ENCODE assay signal across 14 cellular contexts in genomic region chr2:38712413-38712812, GRCh38. TPM values are rescaled to one million over a fixed set of nuclear protein-coding genes. Genes with fewer than 3 reads are reported as not detected.
A peak's percentile ranks its signal among the peaks of the same experiment; 100 is the strongest.
DNase-seq lines count a peak whose midpoint lies in the region; ATAC-seq and TF ChIP-seq lines count a peak whose summit lies in the region.
"Had no signal": no experiment of that assay in that cellular context is flagged by ENCODE, and none has a peak within 500 bp of the region (broad histone marks: within the 10 kb centered on the region; RNA-seq: fewer than 3 reads in every experiment).

No MANE protein-coding gene starts in this region.

- no peaks in the 10 kb centered on the region for H3K27me3 ChIP-seq in effector memory CD4-positive, alpha-beta T cell (replicated peaks; ENCODE audit: control insufficient read depth, insufficient read depth, low read length, poor library complexity, severe bottlenecking)
- H3K27me3 ChIP-seq: BLaER1 had no signal

- peak overlapping the region; percentile 64 for H3K27ac Mint-ChIP-seq in activated CD4-positive, alpha-beta T cell treated with anti-CD3 and anti-CD28 coated beads for 36 hours
- peak overlapping the region; percentile 58 for H3K27ac Mint-ChIP-seq in activated naive CD4-positive, alpha-beta T cell treated with anti-CD3 and anti-CD28 coated beads, Interleukin-2, amount 10 ng/mL, durations not matched to agents 7 days and 5 days
- no peak overlapping the region for H3K27ac Mint-ChIP-seq in activated naive CD4-positive, alpha-beta T cell treated with anti-CD3 and anti-CD28 coated beads for 36 hours
- peak overlapping the region; percentile 35 for H3K27ac Mint-ChIP-seq in activated T-helper 1 cell treated with anti-CD3 and anti-CD28 coated beads, Interleukin-12 subunit alpha, Interleukin-12 subunit beta, Interleukin-2, Interleukin-4 antibody, amounts not matched to agents 30 ng/mL and 10 ng/mL and 1 ng/mL, durations not matched to agents 14 hours and 24 hours and 36 hours
- H3K27ac Mint-ChIP-seq in stimulated activated effector memory CD8-positive, alpha-beta T cell treated with anti-CD3 and anti-CD28 coated beads, Interleukin-12 subunit alpha, Interleukin-12 subunit beta, amount 100 ng/mL, for 72 hours = peak overlapping the region; percentile 88
- H3K27ac Mint-ChIP-seq in glutamatergic neuron (ENCODE audit: unreplicated experiment) = no peak overlapping the region

- DNase-seq in activated CD4-positive, alpha-beta T cell treated with anti-CD3 and anti-CD28 coated beads for 36 hours = no peak
- DNase-seq in activated CD4-positive, alpha-beta T cell treated with anti-CD3 and anti-CD28 coated beads for 4 hours = no peak
- peak; percentile 8 for DNase-seq in activated naive CD4-positive, alpha-beta T cell treated with anti-CD3 and anti-CD28 coated beads, Interleukin-2, amount 10 ng/mL, durations not matched to agents 7 days and 5 days
- no peak for DNase-seq in activated naive CD4-positive, alpha-beta T cell treated with anti-CD3 and anti-CD28 coated beads for 36 hours
- DNase-seq in activated T-helper 1 cell treated with anti-CD3 and anti-CD28 coated beads, Interleukin-12 subunit alpha, Interleukin-12 subunit beta, Interleukin-2, Interleukin-4 antibody, amounts not matched to agents 30 ng/mL and 10 ng/mL and 1 ng/mL, durations not matched to agents 14 hours and 24 hours and 36 hours (ENCODE audit: low spot score) = no peak
- no peak for DNase-seq in stimulated activated effector memory CD8-positive, alpha-beta T cell treated with anti-CD3 and anti-CD28 coated beads, Interleukin-12 subunit alpha, Interleukin-12 subunit beta, amount 100 ng/mL, for 72 hours (ENCODE audit: low spot score in 2 of 2)
- DNase-seq in glutamatergic neuron = no peak
- DNase-seq in effector memory CD4-positive, alpha-beta T cell = no peak
- DNase-seq: 8988T, AML-193, DMS79 had no signal

- CTCF ChIA-PET in activated CD4-positive, alpha-beta T cell treated with anti-CD3 and anti-CD28 coated beads for 36 hours (lab: Charles Lee) = interaction anchor here (1.9 kb wide), 1 partner anchor 131 kb away, joined by 6 read pairs; no protein-coding TSS in a partner anchor
- CTCF ChIA-PET in activated naive CD4-positive, alpha-beta T cell treated with anti-CD3 and anti-CD28 coated beads, Interleukin-2, amount 10 ng/mL, durations not matched to agents 7 days and 5 days (lab: Charles Lee) = interaction anchor here (1.4 to 1.7 kb wide), 2 partner anchors 13 to 131 kb away, joined by 4 to 5 read pairs; no protein-coding TSS in a partner anchor
- CTCF ChIA-PET in activated naive CD4-positive, alpha-beta T cell treated with anti-CD3 and anti-CD28 coated beads for 36 hours (lab: Charles Lee) = no interaction called here

- no peaks in the 10 kb centered on the region for H3K27me3 Mint-ChIP-seq in activated CD4-positive, alpha-beta T cell treated with anti-CD3 and anti-CD28 coated beads for 36 hours
- H3K27me3 Mint-ChIP-seq in activated naive CD4-positive, alpha-beta T cell treated with anti-CD3 and anti-CD28 coated beads, Interleukin-2, amount 10 ng/mL, durations not matched to agents 7 days and 5 days = no peaks in the 10 kb centered on the region
- H3K27me3 Mint-ChIP-seq in activated naive CD4-positive, alpha-beta T cell treated with anti-CD3 and anti-CD28 coated beads for 36 hours (ENCODE audit: low read depth) = no peaks in the 10 kb centered on the region
- no peaks in the 10 kb centered on the region for H3K27me3 Mint-ChIP-seq in activated T-helper 1 cell treated with anti-CD3 and anti-CD28 coated beads, Interleukin-12 subunit alpha, Interleukin-12 subunit beta, Interleukin-2, Interleukin-4 antibody, amounts not matched to agents 30 ng/mL and 10 ng/mL and 1 ng/mL, durations not matched to agents 14 hours and 24 hours and 36 hours (ENCODE audit: insufficient read depth)
- no peaks in the 10 kb centered on the region for H3K27me3 Mint-ChIP-seq in glutamatergic neuron (ENCODE audit: unreplicated experiment)

- peaks cover 30% of the 10 kb centered on the region for H3K4me1 ChIP-seq in effector memory CD4-positive, alpha-beta T cell (ENCODE audit: control insufficient read depth, insufficient read depth, low read length, poor library complexity, severe bottlenecking)

- H3K36me3 ChIP-seq in effector memory CD4-positive, alpha-beta T cell (ENCODE audit: control insufficient read depth, insufficient read depth, low read length) = peaks cover 8% of the 10 kb centered on the region

- peaks cover 56% of the 10 kb centered on the region for H3K36me3 Mint-ChIP-seq in activated CD4-positive, alpha-beta T cell treated with anti-CD3 and anti-CD28 coated beads for 36 hours (ENCODE audit: low read depth)
- peaks cover 47% of the 10 kb centered on the region for H3K36me3 Mint-ChIP-seq in activated naive CD4-positive, alpha-beta T cell treated with anti-CD3 and anti-CD28 coated beads, Interleukin-2, amount 10 ng/mL, durations not matched to agents 7 days and 5 days
- peaks cover 15% of the 10 kb centered on the region for H3K36me3 Mint-ChIP-seq in activated naive CD4-positive, alpha-beta T cell treated with anti-CD3 and anti-CD28 coated beads for 36 hours (ENCODE audit: low read depth)
- peaks cover 42% of the 10 kb centered on the region for H3K36me3 Mint-ChIP-seq in activated T-helper 1 cell treated with anti-CD3 and anti-CD28 coated beads, Interleukin-12 subunit alpha, Interleukin-12 subunit beta, Interleukin-2, Interleukin-4 antibody, amounts not matched to agents 30 ng/mL and 10 ng/mL and 1 ng/mL, durations not matched to agents 14 hours and 24 hours and 36 hours (ENCODE audit: low read depth)
- H3K36me3 Mint-ChIP-seq in stimulated activated effector memory CD8-positive, alpha-beta T cell treated with anti-CD3 and anti-CD28 coated beads, Interleukin-12 subunit alpha, Interleukin-12 subunit beta, amount 100 ng/mL, for 72 hours = peaks cover 92% of the 10 kb centered on the region
- peaks cover 6% of the 10 kb centered on the region for H3K36me3 Mint-ChIP-seq in glutamatergic neuron (ENCODE audit: unreplicated experiment)

- H3K4me3 ChIP-seq in effector memory CD4-positive, alpha-beta T cell (ENCODE audit: insufficient read depth, low read depth, low read length, poor library complexity, severe bottlenecking) = no peak overlapping the region
- H3K4me3 ChIP-seq: BLaER1, GM12878 had no signal

- no peaks in the 10 kb centered on the region for H3K9me3 ChIP-seq in effector memory CD4-positive, alpha-beta T cell (ENCODE audit: control insufficient read depth, low read length)

- TF ChIP-seq CTCF in glutamatergic neuron (IDR thresholded peaks at IDR 0.05; ENCODE audit: partially characterized antibody, unreplicated experiment) = no peak

- no peak overlapping the region for H3K27ac ChIP-seq in effector memory CD4-positive, alpha-beta T cell (ENCODE audit: insufficient read depth, low read length, poor library complexity, severe bottlenecking)
- H3K27ac ChIP-seq: BLaER1 had no signal

- peaks cover 3% of the 10 kb centered on the region for H3K9me3 Mint-ChIP-seq in activated CD4-positive, alpha-beta T cell treated with anti-CD3 and anti-CD28 coated beads for 36 hours (ENCODE audit: low read depth)
- peaks cover 3% of the 10 kb centered on the region for H3K9me3 Mint-ChIP-seq in activated naive CD4-positive, alpha-beta T cell treated with anti-CD3 and anti-CD28 coated beads, Interleukin-2, amount 10 ng/mL, durations not matched to agents 7 days and 5 days
- peaks cover 2% of the 10 kb centered on the region for H3K9me3 Mint-ChIP-seq in activated naive CD4-positive, alpha-beta T cell treated with anti-CD3 and anti-CD28 coated beads for 36 hours
- peaks cover 5% of the 10 kb centered on the region for H3K9me3 Mint-ChIP-seq in activated T-helper 1 cell treated with anti-CD3 and anti-CD28 coated beads, Interleukin-12 subunit alpha, Interleukin-12 subunit beta, Interleukin-2, Interleukin-4 antibody, amounts not matched to agents 30 ng/mL and 10 ng/mL and 1 ng/mL, durations not matched to agents 14 hours and 24 hours and 36 hours
- no peaks in the 10 kb centered on the region for H3K9me3 Mint-ChIP-seq in stimulated activated effector memory CD8-positive, alpha-beta T cell treated with anti-CD3 and anti-CD28 coated beads, Interleukin-12 subunit alpha, Interleukin-12 subunit beta, amount 100 ng/mL, for 72 hours
- peaks cover 1% of the 10 kb centered on the region for H3K9me3 Mint-ChIP-seq in glutamatergic neuron (ENCODE audit: unreplicated experiment)

- POLR2A ChIA-PET in activated CD4-positive, alpha-beta T cell treated with anti-CD3 and anti-CD28 coated beads for 36 hours (lab: Charles Lee) = interaction anchor here (0.8 kb wide), 1 partner anchor 27 kb away, joined by 4 read pairs; no protein-coding TSS in a partner anchor

- intact Hi-C loops in activated CD4-positive, alpha-beta T cell treated with anti-CD3 and anti-CD28 coated beads for 36 hours (cut with DNase I, micrococcal nuclease) = no loop called here
- intact Hi-C loops in activated naive CD4-positive, alpha-beta T cell treated with anti-CD3 and anti-CD28 coated beads for 36 hours (cut with micrococcal nuclease) = no loop called here
- intact Hi-C loops in activated T-helper 1 cell treated with anti-CD3 and anti-CD28 coated beads, Interleukin-12 subunit alpha, Interleukin-12 subunit beta, Interleukin-2, Interleukin-4 antibody, amounts not matched to agents 30 ng/mL and 10 ng/mL and 1 ng/mL, durations not matched to agents 14 hours and 24 hours and 36 hours (cut with micrococcal nuclease) = no loop called here

- no peak overlapping the region for H3K4me3 Mint-ChIP-seq in activated CD4-positive, alpha-beta T cell treated with anti-CD3 and anti-CD28 coated beads for 36 hours
- no peak overlapping the region for H3K4me3 Mint-ChIP-seq in activated naive CD4-positive, alpha-beta T cell treated with anti-CD3 and anti-CD28 coated beads, Interleukin-2, amount 10 ng/mL, durations not matched to agents 7 days and 5 days
- no peak overlapping the region for H3K4me3 Mint-ChIP-seq in activated naive CD4-positive, alpha-beta T cell treated with anti-CD3 and anti-CD28 coated beads for 36 hours
- no peak overlapping the region for H3K4me3 Mint-ChIP-seq in activated T-helper 1 cell treated with anti-CD3 and anti-CD28 coated beads, Interleukin-12 subunit alpha, Interleukin-12 subunit beta, Interleukin-2, Interleukin-4 antibody, amounts not matched to agents 30 ng/mL and 10 ng/mL and 1 ng/mL, durations not matched to agents 14 hours and 24 hours and 36 hours
- no peak overlapping the region for H3K4me3 Mint-ChIP-seq in stimulated activated effector memory CD8-positive, alpha-beta T cell treated with anti-CD3 and anti-CD28 coated beads, Interleukin-12 subunit alpha, Interleukin-12 subunit beta, amount 100 ng/mL, for 72 hours
- H3K4me3 Mint-ChIP-seq in glutamatergic neuron (ENCODE audit: unreplicated experiment) = no peak overlapping the region

- ATAC-seq in activated CD4-positive, alpha-beta T cell treated with anti-CD3 and anti-CD28 coated beads for 36 hours = no peak
- ATAC-seq in stimulated activated effector memory CD8-positive, alpha-beta T cell treated with anti-CD3 and anti-CD28 coated beads, Interleukin-12 subunit alpha, Interleukin-12 subunit beta, amount 100 ng/mL, for 72 hours = no peak
- ATAC-seq: GM12878 had no signal

- peaks cover 79% of the 10 kb centered on the region for H3K4me1 Mint-ChIP-seq in activated CD4-positive, alpha-beta T cell treated with anti-CD3 and anti-CD28 coated beads for 36 hours
- peaks cover 45% of the 10 kb centered on the region for H3K4me1 Mint-ChIP-seq in activated naive CD4-positive, alpha-beta T cell treated with anti-CD3 and anti-CD28 coated beads, Interleukin-2, amount 10 ng/mL, durations not matched to agents 7 days and 5 days
- peaks cover 72% of the 10 kb centered on the region for H3K4me1 Mint-ChIP-seq in activated naive CD4-positive, alpha-beta T cell treated with anti-CD3 and anti-CD28 coated beads for 36 hours (ENCODE audit: low read depth)
- peaks cover 78% of the 10 kb centered on the region for H3K4me1 Mint-ChIP-seq in activated T-helper 1 cell treated with anti-CD3 and anti-CD28 coated beads, Interleukin-12 subunit alpha, Interleukin-12 subunit beta, Interleukin-2, Interleukin-4 antibody, amounts not matched to agents 30 ng/mL and 10 ng/mL and 1 ng/mL, durations not matched to agents 14 hours and 24 hours and 36 hours (ENCODE audit: low read depth)
- peaks cover 59% of the 10 kb centered on the region for H3K4me1 Mint-ChIP-seq in stimulated activated effector memory CD8-positive, alpha-beta T cell treated with anti-CD3 and anti-CD28 coated beads, Interleukin-12 subunit alpha, Interleukin-12 subunit beta, amount 100 ng/mL, for 72 hours
- H3K4me1 Mint-ChIP-seq in glutamatergic neuron (ENCODE audit: low read depth, unreplicated experiment) = peaks cover 4% of the 10 kb centered on the region

RNA-seq across cellular contexts. Expression of gene SRSF7, which starts 38.7 kb away (rescaled TPM):
- total RNA-seq in activated CD4-positive, alpha-beta T cell treated with anti-CD3 and anti-CD28 coated beads for 36 hours = 100 to 1,000 TPM; 194 to 309 TPM
- total RNA-seq in activated naive CD4-positive, alpha-beta T cell treated with anti-CD3 and anti-CD28 coated beads for 36 hours = 100 to 1,000 TPM; 212 to 217 TPM
- 417 and 422 TPM in 2 replicates for total RNA-seq in activated T-helper 1 cell treated with anti-CD3 and anti-CD28 coated beads, Interleukin-12 subunit alpha, Interleukin-12 subunit beta, Interleukin-2, Interleukin-4 antibody, amounts not matched to agents 30 ng/mL and 10 ng/mL and 1 ng/mL, durations not matched to agents 14 hours and 24 hours and 36 hours
- total RNA-seq in glutamatergic neuron (ENCODE audit: unreplicated experiment) = 155 TPM

RNA-seq across cellular contexts. Expression of gene GALM, which starts 46.5 kb away (rescaled TPM):
- total RNA-seq in activated CD4-positive, alpha-beta T cell treated with anti-CD3 and anti-CD28 coated beads for 36 hours = 10 to 100 TPM; 56.0 to 57.8 TPM
- total RNA-seq in activated naive CD4-positive, alpha-beta T cell treated with anti-CD3 and anti-CD28 coated beads for 36 hours = 10 to 100 TPM; 31.3 to 31.9 TPM
- 77.0 and 78.4 TPM in 2 replicates for total RNA-seq in activated T-helper 1 cell treated with anti-CD3 and anti-CD28 coated beads, Interleukin-12 subunit alpha, Interleukin-12 subunit beta, Interleukin-2, Interleukin-4 antibody, amounts not matched to agents 30 ng/mL and 10 ng/mL and 1 ng/mL, durations not matched to agents 14 hours and 24 hours and 36 hours
- 1.0 TPM for total RNA-seq in glutamatergic neuron (ENCODE audit: unreplicated experiment)
- total RNA-seq: H4 had no signal

Comparison
In these comparisons a context has a peak if more than half of its experiments do, and no peak if none do; other contexts are left out.
1. H3K27ac Mint-ChIP-seq: peak in activated CD4-positive, alpha-beta T cell treated with anti-CD3 and anti-CD28 coated beads for 36 hours (single experiment), activated naive CD4-positive, alpha-beta T cell treated with anti-CD3 and anti-CD28 coated beads, Interleukin-2, amount 10 ng/mL, durations not matched to agents 7 days and 5 days (single experiment), activated T-helper 1 cell treated with anti-CD3 and anti-CD28 coated beads, Interleukin-12 subunit alpha, Interleukin-12 subunit beta, Interleukin-2, Interleukin-4 antibody, amounts not matched to agents 30 ng/mL and 10 ng/mL and 1 ng/mL, durations not matched to agents 14 hours and 24 hours and 36 hours (single experiment) and stimulated activated effector memory CD8-positive, alpha-beta T cell treated with anti-CD3 and anti-CD28 coated beads, Interleukin-12 subunit alpha, Interleukin-12 subunit beta, amount 100 ng/mL, for 72 hours (single experiment); none in activated naive CD4-positive, alpha-beta T cell treated with anti-CD3 and anti-CD28 coated beads for 36 hours (single experiment) and glutamatergic neuron (single experiment).
2. RNA of gene GALM, which starts 46.5 kb away (total RNA-seq): 77.0 to 78.4 TPM in activated T-helper 1 cell treated with anti-CD3 and anti-CD28 coated beads, Interleukin-12 subunit alpha, Interleukin-12 subunit beta, Interleukin-2, Interleukin-4 antibody, amounts not matched to agents 30 ng/mL and 10 ng/mL and 1 ng/mL, durations not matched to agents 14 hours and 24 hours and 36 hours, 56.0 to 57.8 TPM in activated CD4-positive, alpha-beta T cell treated with anti-CD3 and anti-CD28 coated beads for 36 hours and 31.3 to 31.9 TPM in activated naive CD4-positive, alpha-beta T cell treated with anti-CD3 and anti-CD28 coated beads for 36 hours; 1.0 TPM in glutamatergic neuron (single experiment); every median in the first group is over 10 times any median in the second.